In genomic region chr2:27322766-27323591, GRCh38 we compare ENCODE assay signal across 1 cellular context.
A peak's percentile ranks its signal among the peaks of the same experiment; 100 is the strongest.
TF ChIP-seq lines count a peak whose summit lies in the region.

Gene MPV17 (minus strand): TSS chr2:27323097. CDS start chr2:27322517, 580 bp downstream.

TF ChIP-seq in HepG2, 621 proteins besides CTCF, POLR2A, EP300 and RAD21 (continued from another document and continues in another):
- peak in 1 of 2 experiments; percentile 18; a peak in 1 of 4 replicates for TF ChIP-seq REST (IDR thresholded peaks at IDR 0.05; ENCODE audit: borderline replicate concordance in 1 of 2, low read depth in 1 of 2, low read length in 2 of 2)
- TF ChIP-seq ZMYM2 (CRISPR knock-in tag; IDR thresholded peaks at IDR 0.05) = no peak
- TF ChIP-seq TBX2 (CRISPR knock-in tag; IDR thresholded peaks at IDR 0.05; ENCODE audit: borderline replicate concordance) = peak; percentile 80
- TF ChIP-seq ZNF329 (CRISPR knock-in tag; IDR thresholded peaks at IDR 0.05; ENCODE audit: low read depth) = peak; percentile 76; the same call in 1 of the 2 replicates
- peak; percentile 57; the same call in 1 of the 2 replicates for TF ChIP-seq NR2F2 (IDR thresholded peaks at IDR 0.05; ENCODE audit: borderline replicate concordance, low read depth)
- no peak for TF ChIP-seq RFX5 (IDR thresholded peaks at IDR 0.05; ENCODE audit: low read depth, low read length)
- peak; percentile 76; the same call in 1 of the 2 replicates for TF ChIP-seq ZNF800 (CRISPR knock-in tag; IDR thresholded peaks at IDR 0.05)
- TF ChIP-seq PRDM10 (CRISPR knock-in tag; IDR thresholded peaks at IDR 0.05; ENCODE audit: low read depth) = peak; percentile 94
- TF ChIP-seq ZNF879 (CRISPR knock-in tag; IDR thresholded peaks at IDR 0.05) = no peak
- peak; percentile 88 for TF ChIP-seq CBFB (CRISPR knock-in tag; IDR thresholded peaks at IDR 0.05)
- no peak for TF ChIP-seq PBX3 (CRISPR knock-in tag; IDR thresholded peaks at IDR 0.05; ENCODE audit: borderline replicate concordance)
- TF ChIP-seq AHR (CRISPR knock-in tag; IDR thresholded peaks at IDR 0.05) = no peak
- peak; percentile 94 for TF ChIP-seq ZSCAN9 (CRISPR knock-in tag; IDR thresholded peaks at IDR 0.05; ENCODE audit: borderline replicate concordance)
- TF ChIP-seq ZNF432 (CRISPR knock-in tag; IDR thresholded peaks at IDR 0.05; ENCODE audit: borderline replicate concordance) = no peak
- TF ChIP-seq RNF219 (CRISPR knock-in tag; IDR thresholded peaks at IDR 0.05) = peak; percentile 69; the same call in 1 of the 2 replicates
- TF ChIP-seq, protein P1, sequence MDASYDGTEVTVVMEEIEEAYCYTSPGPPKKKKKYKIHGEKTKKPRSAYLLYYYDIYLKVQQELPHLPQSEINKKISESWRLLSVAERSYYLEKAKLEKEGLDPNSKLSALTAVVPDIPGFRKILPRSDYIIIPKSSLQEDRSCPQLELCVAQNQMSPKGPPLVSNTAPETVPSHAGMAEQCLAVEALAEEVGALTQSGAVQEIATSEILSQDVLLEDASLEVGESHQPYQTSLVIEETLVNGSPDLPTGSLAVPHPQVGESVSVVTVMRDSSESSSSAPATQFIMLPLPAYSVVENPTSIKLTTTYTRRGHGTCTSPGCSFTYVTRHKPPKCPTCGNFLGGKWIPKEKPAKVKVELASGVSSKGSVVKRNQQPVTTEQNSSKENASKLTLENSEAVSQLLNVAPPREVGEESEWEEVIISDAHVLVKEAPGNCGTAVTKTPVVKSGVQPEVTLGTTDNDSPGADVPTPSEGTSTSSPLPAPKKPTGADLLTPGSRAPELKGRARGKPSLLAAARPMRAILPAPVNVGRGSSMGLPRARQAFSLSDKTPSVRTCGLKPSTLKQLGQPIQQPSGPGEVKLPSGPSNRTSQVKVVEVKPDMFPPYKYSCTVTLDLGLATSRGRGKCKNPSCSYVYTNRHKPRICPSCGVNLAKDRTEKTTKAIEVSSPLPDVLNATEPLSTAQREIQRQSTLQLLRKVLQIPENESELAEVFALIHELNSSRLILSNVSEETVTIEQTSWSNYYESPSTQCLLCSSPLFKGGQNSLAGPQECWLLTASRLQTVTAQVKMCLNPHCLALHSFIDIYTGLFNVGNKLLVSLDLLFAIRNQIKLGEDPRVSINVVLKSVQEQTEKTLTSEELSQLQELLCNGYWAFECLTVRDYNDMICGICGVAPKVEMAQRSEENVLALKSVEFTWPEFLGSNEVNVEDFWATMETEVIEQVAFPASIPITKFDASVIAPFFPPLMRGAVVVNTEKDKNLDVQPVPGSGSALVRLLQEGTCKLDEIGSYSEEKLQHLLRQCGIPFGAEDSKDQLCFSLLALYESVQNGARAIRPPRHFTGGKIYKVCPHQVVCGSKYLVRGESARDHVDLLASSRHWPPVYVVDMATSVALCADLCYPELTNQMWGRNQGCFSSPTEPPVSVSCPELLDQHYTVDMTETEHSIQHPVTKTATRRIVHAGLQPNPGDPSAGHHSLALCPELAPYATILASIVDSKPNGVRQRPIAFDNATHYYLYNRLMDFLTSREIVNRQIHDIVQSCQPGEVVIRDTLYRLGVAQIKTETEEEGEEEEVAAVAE (CRISPR knock-in tag; IDR thresholded peaks at IDR 0.05; ENCODE audit: borderline replicate concordance) = peak; percentile 85
- 0 out of 2 replicates have a peak, but pooled peaks have one; percentile 67 for TF ChIP-seq SMAD3 (CRISPR knock-in tag; IDR thresholded peaks at IDR 0.05)
- TF ChIP-seq DNMT3B (CRISPR knock-in tag; conservative IDR thresholded peaks at IDR 0.05) = peak; percentile 51
- TF ChIP-seq, protein P2, sequence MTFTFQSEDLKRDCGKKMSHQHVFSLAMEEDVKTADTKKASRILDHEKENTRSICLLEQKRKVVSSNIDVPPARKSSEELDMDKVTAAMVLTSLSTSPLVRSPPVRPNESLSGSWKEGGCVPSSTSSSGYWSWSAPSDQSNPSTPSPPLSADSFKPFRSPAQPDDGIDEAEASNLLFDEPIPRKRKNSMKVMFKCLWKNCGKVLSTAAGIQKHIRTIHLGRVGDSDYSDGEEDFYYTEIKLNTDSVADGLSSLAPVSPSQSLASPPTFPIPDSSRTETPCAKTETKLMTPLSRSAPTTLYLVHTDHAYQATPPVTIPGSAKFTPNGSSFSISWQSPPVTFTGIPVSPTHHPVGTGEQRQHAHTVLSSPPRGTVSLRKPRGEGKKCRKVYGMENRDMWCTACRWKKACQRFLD (CRISPR knock-in tag; IDR thresholded peaks at IDR 0.05; ENCODE audit: borderline replicate concordance) = peak; percentile 91; the same call in 1 of the 2 replicates
- TF ChIP-seq NFATC3 (CRISPR knock-in tag; IDR thresholded peaks at IDR 0.05) = no peak
- TF ChIP-seq ZNF234 (CRISPR knock-in tag; conservative IDR thresholded peaks at IDR 0.05) = 0 out of 2 replicates have a peak, but pooled peaks have one; percentile 33
- peak; percentile 54; the same call in 1 of the 2 replicates for TF ChIP-seq MED1 (CRISPR knock-in tag; IDR thresholded peaks at IDR 0.05)
- TF ChIP-seq, protein P3, sequence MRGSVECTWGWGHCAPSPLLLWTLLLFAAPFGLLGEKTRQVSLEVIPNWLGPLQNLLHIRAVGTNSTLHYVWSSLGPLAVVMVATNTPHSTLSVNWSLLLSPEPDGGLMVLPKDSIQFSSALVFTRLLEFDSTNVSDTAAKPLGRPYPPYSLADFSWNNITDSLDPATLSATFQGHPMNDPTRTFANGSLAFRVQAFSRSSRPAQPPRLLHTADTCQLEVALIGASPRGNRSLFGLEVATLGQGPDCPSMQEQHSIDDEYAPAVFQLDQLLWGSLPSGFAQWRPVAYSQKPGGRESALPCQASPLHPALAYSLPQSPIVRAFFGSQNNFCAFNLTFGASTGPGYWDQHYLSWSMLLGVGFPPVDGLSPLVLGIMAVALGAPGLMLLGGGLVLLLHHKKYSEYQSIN (CRISPR knock-in tag; IDR thresholded peaks at IDR 0.05; ENCODE audit: borderline replicate concordance) = no peak
- TF ChIP-seq, protein P4, sequence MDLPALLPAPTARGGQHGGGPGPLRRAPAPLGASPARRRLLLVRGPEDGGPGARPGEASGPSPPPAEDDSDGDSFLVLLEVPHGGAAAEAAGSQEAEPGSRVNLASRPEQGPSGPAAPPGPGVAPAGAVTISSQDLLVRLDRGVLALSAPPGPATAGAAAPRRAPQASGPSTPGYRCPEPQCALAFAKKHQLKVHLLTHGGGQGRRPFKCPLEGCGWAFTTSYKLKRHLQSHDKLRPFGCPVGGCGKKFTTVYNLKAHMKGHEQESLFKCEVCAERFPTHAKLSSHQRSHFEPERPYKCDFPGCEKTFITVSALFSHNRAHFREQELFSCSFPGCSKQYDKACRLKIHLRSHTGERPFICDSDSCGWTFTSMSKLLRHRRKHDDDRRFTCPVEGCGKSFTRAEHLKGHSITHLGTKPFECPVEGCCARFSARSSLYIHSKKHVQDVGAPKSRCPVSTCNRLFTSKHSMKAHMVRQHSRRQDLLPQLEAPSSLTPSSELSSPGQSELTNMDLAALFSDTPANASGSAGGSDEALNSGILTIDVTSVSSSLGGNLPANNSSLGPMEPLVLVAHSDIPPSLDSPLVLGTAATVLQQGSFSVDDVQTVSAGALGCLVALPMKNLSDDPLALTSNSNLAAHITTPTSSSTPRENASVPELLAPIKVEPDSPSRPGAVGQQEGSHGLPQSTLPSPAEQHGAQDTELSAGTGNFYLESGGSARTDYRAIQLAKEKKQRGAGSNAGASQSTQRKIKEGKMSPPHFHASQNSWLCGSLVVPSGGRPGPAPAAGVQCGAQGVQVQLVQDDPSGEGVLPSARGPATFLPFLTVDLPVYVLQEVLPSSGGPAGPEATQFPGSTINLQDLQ (CRISPR knock-in tag; IDR thresholded peaks at IDR 0.05) = no peak
- no peak for TF ChIP-seq ZNF260 (CRISPR knock-in tag; IDR thresholded peaks at IDR 0.05; ENCODE audit: borderline replicate concordance, low read depth)
